Comparison of ENCODE assay signal across 17 cellular contexts in genomic region chr2:71694501-71695234, GRCh38.
DNase-seq lines count a peak whose midpoint lies in the region; ATAC-seq and TF ChIP-seq lines count a peak whose summit lies in the region.
"Had no signal": no experiment of that assay in that cellular context is flagged by ENCODE, and none has a peak within 500 bp of the region (broad histone marks: within the 10 kb centered on the region; RNA-seq: fewer than 3 reads in every experiment).

No MANE protein-coding gene starts in this region.

- no peaks in the 10 kb centered on the region for H3K9me3 Mint-ChIP-seq in natural killer cell treated with Interleukin-12 subunit alpha and Interleukin-12 subunit beta and Interleukin-15 and Interleukin-18, amount 100 ng/mL, for 72 hours
- no peaks in the 10 kb centered on the region for H3K9me3 Mint-ChIP-seq in natural killer cell
- H3K9me3 Mint-ChIP-seq in endothelial cell (ENCODE audit: unreplicated experiment): no peaks in the 10 kb centered on the region
- H3K9me3 Mint-ChIP-seq: CD8-positive, alpha-beta T cell had no signal

- H3K36me3 ChIP-seq in left lung: peaks cover 0 to 3% of the 10 kb centered on the region in 2 donors
- H3K36me3 ChIP-seq: BLaER1 had no signal

- peaks cover 4 to 6% of the 10 kb centered on the region in 2 donors for H3K27me3 Mint-ChIP-seq in natural killer cell treated with Interleukin-12 subunit alpha and Interleukin-12 subunit beta and Interleukin-15 and Interleukin-18, amount 100 ng/mL, for 72 hours
- H3K27me3 Mint-ChIP-seq in natural killer cell (ENCODE audit: low read depth in 2 of 2): peaks cover 0 to 4% of the 10 kb centered on the region in 2 donors
- peaks cover 40% of the 10 kb centered on the region for H3K27me3 Mint-ChIP-seq in endothelial cell (ENCODE audit: unreplicated experiment)

- no peak for ATAC-seq in natural killer cell treated with Interleukin-12 subunit alpha and Interleukin-12 subunit beta and Interleukin-15 and Interleukin-18, amount 100 ng/mL, for 72 hours
- ATAC-seq in natural killer cell: no peak
- ATAC-seq in left lung: no peak
- no peak for ATAC-seq in HG03108 (IDR thresholded peaks at IDR 0.05; ENCODE audit: unreplicated experiment)
- no peak for ATAC-seq in HG02798 (IDR thresholded peaks at IDR 0.05; ENCODE audit: poor library complexity, unreplicated experiment)
- ATAC-seq: CD8-positive, alpha-beta T cell had no signal

- H3K36me3 Mint-ChIP-seq in natural killer cell treated with Interleukin-12 subunit alpha and Interleukin-12 subunit beta and Interleukin-15 and Interleukin-18, amount 100 ng/mL, for 72 hours: no peaks in the 10 kb centered on the region
- H3K36me3 Mint-ChIP-seq in natural killer cell: no peaks in the 10 kb centered on the region
- peaks cover 42% of the 10 kb centered on the region for H3K36me3 Mint-ChIP-seq in endothelial cell (ENCODE audit: low read depth, unreplicated experiment)
- H3K36me3 Mint-ChIP-seq: CD8-positive, alpha-beta T cell had no signal

- H3K4me3 ChIP-seq in left lung: no peak overlapping the region
- H3K4me3 ChIP-seq: BLaER1, PC-9 had no signal

- H3K27ac Mint-ChIP-seq in natural killer cell treated with Interleukin-12 subunit alpha and Interleukin-12 subunit beta and Interleukin-15 and Interleukin-18, amount 100 ng/mL, for 72 hours: no peak overlapping the region
- H3K27ac Mint-ChIP-seq in natural killer cell: no peak overlapping the region
- H3K27ac Mint-ChIP-seq in endothelial cell (ENCODE audit: unreplicated experiment): peak overlapping the region; percentile 3
- H3K27ac Mint-ChIP-seq: CD8-positive, alpha-beta T cell had no signal

- peak; percentile 31 for DNase-seq in natural killer cell treated with Interleukin-12 subunit alpha and Interleukin-12 subunit beta and Interleukin-15 and Interleukin-18, amount 100 ng/mL, for 72 hours (ENCODE audit: low spot score)
- DNase-seq in natural killer cell (no peak), endothelial cell (ENCODE audit: low spot score) (no peak), left lung (peak; percentile 10 to 44)
- no peak for DNase-seq in stimulated activated CD8-positive, alpha-beta memory T cell treated with anti-CD3 and anti-CD28 coated beads, Interleukin-4, amount 100 ng/mL, for 48 hours
- DNase-seq in NK-92 treated with Interleukin-12 subunit alpha and Interleukin-12 subunit beta, amount 100 ng/mL, for 24 hours (lab: John Stamatoyannopoulos, UW): no peak
- DNase-seq: CD8-positive, alpha-beta T cell; GOT3; MV-4-11; NCI-H1417; NCI-H187 treated with DMSO at 0.1 percent for 48 hours; NCI-H510A; NCI-H774; PC-9 had no signal

- no peaks in the 10 kb centered on the region for H3K9me3 ChIP-seq in left lung
- H3K9me3 ChIP-seq: BLaER1 had no signal

- no peak overlapping the region for H3K27ac ChIP-seq in left lung
- H3K27ac ChIP-seq: BLaER1, PC-9 had no signal

- no peaks in the 10 kb centered on the region for H3K27me3 ChIP-seq in left lung
- H3K27me3 ChIP-seq: BLaER1 had no signal

- TF ChIP-seq CTCF in natural killer cell (IDR thresholded peaks at IDR 0.05): no peak
- TF ChIP-seq CTCF in endothelial cell (IDR thresholded peaks at IDR 0.05; ENCODE audit: unreplicated experiment): no peak
- TF ChIP-seq CTCF in left lung (IDR thresholded peaks at IDR 0.05): no peak

- H3K4me1 Mint-ChIP-seq in natural killer cell treated with Interleukin-12 subunit alpha and Interleukin-12 subunit beta and Interleukin-15 and Interleukin-18, amount 100 ng/mL, for 72 hours (ENCODE audit: low read depth in 2 of 2): no peaks in the 10 kb centered on the region
- H3K4me1 Mint-ChIP-seq in natural killer cell: no peaks in the 10 kb centered on the region
- H3K4me1 Mint-ChIP-seq in endothelial cell (ENCODE audit: unreplicated experiment): peaks cover 12% of the 10 kb centered on the region

- intact Hi-C loops in natural killer cell (cut with micrococcal nuclease) (no loop called here), left lung (cut with DNase I) (no loop called here)

- H3K4me1 ChIP-seq in left lung: no peaks in the 10 kb centered on the region

- H3K4me3 Mint-ChIP-seq in natural killer cell treated with Interleukin-12 subunit alpha and Interleukin-12 subunit beta and Interleukin-15 and Interleukin-18, amount 100 ng/mL, for 72 hours: no peak overlapping the region
- H3K4me3 Mint-ChIP-seq in natural killer cell (no peak overlapping the region), endothelial cell (ENCODE audit: unreplicated experiment) (peak overlapping the region; percentile 23)
- H3K4me3 Mint-ChIP-seq: CD8-positive, alpha-beta T cell had no signal

Comparison
In these comparisons a context has a peak if more than half of its experiments do, and no peak if none do; other contexts are left out.
1. DNase-seq: peak in natural killer cell treated with Interleukin-12 subunit alpha and Interleukin-12 subunit beta and Interleukin-15 and Interleukin-18, amount 100 ng/mL, for 72 hours (single experiment) and left lung (2 of 2); none in natural killer cell (single experiment), endothelial cell (single experiment), stimulated activated CD8-positive, alpha-beta memory T cell treated with anti-CD3 and anti-CD28 coated beads, Interleukin-4, amount 100 ng/mL, for 48 hours (single experiment) and NK-92 treated with Interleukin-12 subunit alpha and Interleukin-12 subunit beta, amount 100 ng/mL, for 24 hours (single experiment).